In the genomic region with DNA sequence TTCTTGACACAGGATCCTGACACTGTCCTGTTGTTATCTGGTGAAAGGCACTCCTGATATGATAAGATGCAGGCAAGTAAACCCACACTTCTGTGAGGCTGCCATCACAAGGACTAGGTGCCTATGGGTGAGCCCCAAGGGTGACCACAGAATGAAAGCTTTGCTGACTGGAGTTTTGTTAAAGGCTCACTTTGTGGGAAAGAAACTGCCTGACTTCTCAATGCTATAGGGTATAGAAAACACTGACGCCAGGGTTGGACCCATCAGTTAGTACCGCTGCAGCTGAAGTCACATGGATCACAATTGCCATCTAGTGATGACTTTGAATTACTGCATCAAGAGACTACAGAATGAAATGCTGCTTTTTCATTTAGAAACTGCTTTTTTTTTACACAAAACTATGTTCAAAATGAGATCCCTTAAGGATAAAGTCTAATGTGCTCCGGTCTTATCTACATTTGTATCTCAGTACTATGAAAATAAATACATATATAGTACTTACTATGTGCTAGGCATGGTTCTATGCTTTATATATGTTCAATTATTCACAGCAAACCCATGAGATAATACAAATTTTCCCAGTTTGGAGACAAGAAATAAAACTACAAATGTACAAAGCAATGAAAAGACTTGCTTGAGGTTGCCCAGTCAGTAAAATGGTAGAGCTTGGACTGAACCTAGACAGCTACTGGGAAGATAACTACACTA, we compare ENCODE assay signal across 8 cellular contexts.
DNase-seq lines count a peak whose midpoint lies in the region; ATAC-seq lines count a peak whose summit lies in the region.

No MANE protein-coding gene starts in this region.

- H3K4me3 Mint-ChIP-seq in activated CD8-positive, alpha-beta T cell treated with anti-CD3 and anti-CD28 coated beads, Interleukin-2, amount 10 ng/mL, durations not matched to agents 7 days and 5 days: no peak overlapping the region

- no peaks in the 10 kb centered on the region for H3K4me1 Mint-ChIP-seq in activated CD8-positive, alpha-beta T cell treated with anti-CD3 and anti-CD28 coated beads, Interleukin-2, amount 10 ng/mL, durations not matched to agents 7 days and 5 days (ENCODE audit: low read depth)

- intact Hi-C loops in head of caudate nucleus (cut with DNase I): loop anchor here (10.0 kb wide), 1 partner anchor 729 kb away; no protein-coding TSS in a partner anchor

- no peaks in the 10 kb centered on the region for H3K36me3 Mint-ChIP-seq in activated CD8-positive, alpha-beta T cell treated with anti-CD3 and anti-CD28 coated beads, Interleukin-2, amount 10 ng/mL, durations not matched to agents 7 days and 5 days (ENCODE audit: low read depth)

- CTCF ChIA-PET in activated CD8-positive, alpha-beta T cell treated with anti-CD3 and anti-CD28 coated beads, Interleukin-2, amount 10 ng/mL, durations not matched to agents 7 days and 5 days (lab: Charles Lee): interaction anchor here (0.7 to 1.7 kb wide), 6 partner anchors 22 to 936 kb away, joined by 3 to 8 read pairs (median 3); no protein-coding TSS in a partner anchor

- ATAC-seq in GM18867 (IDR thresholded peaks at IDR 0.05; ENCODE audit: unreplicated experiment) (peak; percentile 95), HG03064 (IDR thresholded peaks at IDR 0.05; ENCODE audit: low read depth, unreplicated experiment) (peak; percentile 83)
- peak; percentile 78 for ATAC-seq in activated CD8-positive, alpha-beta T cell treated with anti-CD3 and anti-CD28 coated beads, Interleukin-2, amount 10 ng/mL, durations not matched to agents 7 days and 5 days

- peaks cover 19% of the 10 kb centered on the region for H3K27me3 Mint-ChIP-seq in activated CD8-positive, alpha-beta T cell treated with anti-CD3 and anti-CD28 coated beads, Interleukin-2, amount 10 ng/mL, durations not matched to agents 7 days and 5 days (ENCODE audit: low read depth)

- DNase-seq in DMS114 treated with DMSO at 0.1 percent for 48 hours (lab: John Stamatoyannopoulos, UW; ENCODE audit: unreplicated experiment) (peak; percentile 36), NCI-H2227 (lab: John Stamatoyannopoulos, UW; ENCODE audit: unreplicated experiment) (peak; percentile 34), head of caudate nucleus (peak in 31 of 42 donors; percentile 8 to 75 (median 40)), pulmonary artery endothelial cell (ENCODE audit: low read depth, low spot score) (peak; percentile 57), ureter (ENCODE audit: low spot score) (no peak)
- peak; percentile 36 for DNase-seq in activated CD8-positive, alpha-beta T cell treated with anti-CD3 and anti-CD28 coated beads, Interleukin-2, amount 10 ng/mL, durations not matched to agents 7 days and 5 days

- POLR2A ChIA-PET in activated CD8-positive, alpha-beta T cell treated with anti-CD3 and anti-CD28 coated beads, Interleukin-2, amount 10 ng/mL, durations not matched to agents 7 days and 5 days (lab: Charles Lee): no interaction called here

- H3K9me3 Mint-ChIP-seq in activated CD8-positive, alpha-beta T cell treated with anti-CD3 and anti-CD28 coated beads, Interleukin-2, amount 10 ng/mL, durations not matched to agents 7 days and 5 days (ENCODE audit: insufficient read depth): no peaks in the 10 kb centered on the region

- H3K27ac Mint-ChIP-seq in activated CD8-positive, alpha-beta T cell treated with anti-CD3 and anti-CD28 coated beads, Interleukin-2, amount 10 ng/mL, durations not matched to agents 7 days and 5 days: no peak overlapping the region
